In the genomic region with DNA sequence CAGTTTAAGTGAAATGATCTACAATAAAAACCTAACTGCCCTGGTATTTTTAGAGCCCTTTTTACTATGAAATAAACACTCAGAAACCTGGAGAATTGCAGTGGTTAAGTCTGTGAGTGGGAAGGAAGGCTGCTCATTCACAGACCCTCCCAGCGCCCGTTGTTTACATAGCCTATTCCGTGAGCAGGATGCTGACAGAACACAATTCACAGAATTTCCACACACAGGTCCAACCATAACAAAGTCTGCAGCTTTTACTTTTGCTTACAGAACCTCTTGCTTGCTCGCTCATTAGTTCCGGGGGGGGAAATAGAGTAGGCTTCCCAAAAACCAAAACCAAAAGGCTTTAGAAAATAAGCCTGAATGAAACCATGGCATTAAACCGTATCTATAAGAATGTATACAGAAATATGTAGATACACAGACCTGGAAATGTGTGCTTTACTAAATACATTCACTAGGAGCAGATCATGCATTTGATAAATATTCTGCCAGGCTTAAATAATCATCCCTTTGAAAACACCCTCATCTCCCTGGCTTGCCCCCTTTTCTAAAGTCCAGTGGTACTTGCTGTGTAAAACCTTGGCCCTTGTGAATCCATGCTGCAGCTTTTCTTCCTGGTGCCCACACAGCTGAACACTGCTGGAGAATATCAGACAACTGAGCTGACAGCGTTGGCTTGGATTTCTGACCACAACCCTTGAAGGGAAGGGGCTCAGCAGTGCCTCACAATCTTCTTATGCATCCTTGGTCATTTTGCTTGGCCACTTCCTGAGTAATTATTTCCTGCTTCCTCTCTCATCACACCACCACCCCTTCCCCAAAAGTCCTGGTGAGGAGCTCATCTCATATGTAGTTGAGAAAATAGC, we compare ENCODE assay signal across 2 cellular contexts.
TF ChIP-seq lines count a peak whose summit lies in the region.

No MANE protein-coding gene starts in this region.

TF ChIP-seq in K562, 482 proteins besides CTCF, POLR2A, EP300 and RAD21 (continued from another document and continues in another):
- no peak for TF ChIP-seq CTBP1 (IDR thresholded peaks at IDR 0.05; ENCODE audit: borderline replicate concordance)
- TF ChIP-seq GABPA (tag; conservative IDR thresholded peaks at IDR 0.05; ENCODE audit: low read depth), result 0 out of 2 replicates have a peak, but pooled peaks have one; percentile 8
- TF ChIP-seq TRIM24 (IDR thresholded peaks at IDR 0.05), result no peak
- TF ChIP-seq, protein P1, sequence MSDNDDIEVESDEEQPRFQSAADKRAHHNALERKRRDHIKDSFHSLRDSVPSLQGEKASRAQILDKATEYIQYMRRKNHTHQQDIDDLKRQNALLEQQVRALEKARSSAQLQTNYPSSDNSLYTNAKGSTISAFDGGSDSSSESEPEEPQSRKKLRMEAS (CRISPR knock-in tag; IDR thresholded peaks at IDR 0.05), result no peak
- no peak for TF ChIP-seq ZBTB1 (CRISPR knock-in tag; IDR thresholded peaks at IDR 0.05; ENCODE audit: borderline replicate concordance, low read depth)
- TF ChIP-seq, protein P2, sequence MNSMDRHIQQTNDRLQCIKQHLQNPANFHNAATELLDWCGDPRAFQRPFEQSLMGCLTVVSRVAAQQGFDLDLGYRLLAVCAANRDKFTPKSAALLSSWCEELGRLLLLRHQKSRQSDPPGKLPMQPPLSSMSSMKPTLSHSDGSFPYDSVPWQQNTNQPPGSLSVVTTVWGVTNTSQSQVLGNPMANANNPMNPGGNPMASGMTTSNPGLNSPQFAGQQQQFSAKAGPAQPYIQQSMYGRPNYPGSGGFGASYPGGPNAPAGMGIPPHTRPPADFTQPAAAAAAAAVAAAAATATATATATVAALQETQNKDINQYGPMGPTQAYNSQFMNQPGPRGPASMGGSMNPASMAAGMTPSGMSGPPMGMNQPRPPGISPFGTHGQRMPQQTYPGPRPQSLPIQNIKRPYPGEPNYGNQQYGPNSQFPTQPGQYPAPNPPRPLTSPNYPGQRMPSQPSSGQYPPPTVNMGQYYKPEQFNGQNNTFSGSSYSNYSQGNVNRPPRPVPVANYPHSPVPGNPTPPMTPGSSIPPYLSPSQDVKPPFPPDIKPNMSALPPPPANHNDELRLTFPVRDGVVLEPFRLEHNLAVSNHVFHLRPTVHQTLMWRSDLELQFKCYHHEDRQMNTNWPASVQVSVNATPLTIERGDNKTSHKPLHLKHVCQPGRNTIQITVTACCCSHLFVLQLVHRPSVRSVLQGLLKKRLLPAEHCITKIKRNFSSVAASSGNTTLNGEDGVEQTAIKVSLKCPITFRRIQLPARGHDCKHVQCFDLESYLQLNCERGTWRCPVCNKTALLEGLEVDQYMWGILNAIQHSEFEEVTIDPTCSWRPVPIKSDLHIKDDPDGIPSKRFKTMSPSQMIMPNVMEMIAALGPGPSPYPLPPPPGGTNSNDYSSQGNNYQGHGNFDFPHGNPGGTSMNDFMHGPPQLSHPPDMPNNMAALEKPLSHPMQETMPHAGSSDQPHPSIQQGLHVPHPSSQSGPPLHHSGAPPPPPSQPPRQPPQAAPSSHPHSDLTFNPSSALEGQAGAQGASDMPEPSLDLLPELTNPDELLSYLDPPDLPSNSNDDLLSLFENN (IDR thresholded peaks at IDR 0.05; ENCODE audit: low read depth in 2 of 2, low read length in 2 of 2), result no peak
- TF ChIP-seq TRIM28 (IDR thresholded peaks at IDR 0.05), result no peak
- TF ChIP-seq, protein P3, sequence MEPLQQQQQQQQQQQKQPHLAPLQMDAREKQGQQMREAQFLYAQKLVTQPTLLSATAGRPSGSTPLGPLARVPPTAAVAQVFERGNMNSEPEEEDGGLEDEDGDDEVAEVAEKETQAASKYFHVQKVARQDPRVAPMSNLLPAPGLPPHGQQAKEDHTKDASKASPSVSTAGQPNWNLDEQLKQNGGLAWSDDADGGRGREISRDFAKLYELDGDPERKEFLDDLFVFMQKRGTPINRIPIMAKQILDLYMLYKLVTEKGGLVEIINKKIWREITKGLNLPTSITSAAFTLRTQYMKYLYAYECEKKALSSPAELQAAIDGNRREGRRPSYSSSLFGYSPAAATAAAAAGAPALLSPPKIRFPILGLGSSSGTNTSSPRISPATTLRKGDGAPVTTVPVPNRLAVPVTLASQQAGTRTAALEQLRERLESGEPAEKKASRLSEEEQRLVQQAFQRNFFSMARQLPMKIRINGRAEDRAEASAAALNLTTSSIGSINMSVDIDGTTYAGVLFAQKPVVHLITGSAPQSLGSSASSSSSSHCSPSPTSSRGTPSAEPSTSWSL (CRISPR knock-in tag; IDR thresholded peaks at IDR 0.05; ENCODE audit: borderline replicate concordance), result no peak
- no peak for TF ChIP-seq EP400 (IDR thresholded peaks at IDR 0.05)
- TF ChIP-seq FOXA3 (CRISPR knock-in tag; conservative IDR thresholded peaks at IDR 0.05 in 1 of 2, IDR thresholded peaks at IDR 0.05 in 1 of 2), result peak in 1 of 2 experiments; percentile 84; a peak in 2 of 4 replicates
- TF ChIP-seq MTA3 (IDR thresholded peaks at IDR 0.05; ENCODE audit: borderline replicate concordance), result no peak
- TF ChIP-seq, protein P4, sequence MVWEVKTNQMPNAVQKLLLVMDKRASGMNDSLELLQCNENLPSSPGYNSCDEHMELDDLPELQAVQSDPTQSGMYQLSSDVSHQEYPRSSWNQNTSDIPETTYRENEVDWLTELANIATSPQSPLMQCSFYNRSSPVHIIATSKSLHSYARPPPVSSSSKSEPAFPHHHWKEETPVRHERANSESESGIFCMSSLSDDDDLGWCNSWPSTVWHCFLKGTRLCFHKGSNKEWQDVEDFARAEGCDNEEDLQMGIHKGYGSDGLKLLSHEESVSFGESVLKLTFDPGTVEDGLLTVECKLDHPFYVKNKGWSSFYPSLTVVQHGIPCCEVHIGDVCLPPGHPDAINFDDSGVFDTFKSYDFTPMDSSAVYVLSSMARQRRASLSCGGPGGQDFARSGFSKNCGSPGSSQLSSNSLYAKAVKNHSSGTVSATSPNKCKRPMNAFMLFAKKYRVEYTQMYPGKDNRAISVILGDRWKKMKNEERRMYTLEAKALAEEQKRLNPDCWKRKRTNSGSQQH (CRISPR knock-in tag; IDR thresholded peaks at IDR 0.05), result no peak
- no peak for TF ChIP-seq XRCC4 (IDR thresholded peaks at IDR 0.05; ENCODE audit: extremely low read depth, insufficient read depth, insufficient read length)

TF ChIP-seq in liver, 16 proteins besides CTCF, POLR2A, EP300 and RAD21 (continued from another document):
- TF ChIP-seq, protein P5, sequence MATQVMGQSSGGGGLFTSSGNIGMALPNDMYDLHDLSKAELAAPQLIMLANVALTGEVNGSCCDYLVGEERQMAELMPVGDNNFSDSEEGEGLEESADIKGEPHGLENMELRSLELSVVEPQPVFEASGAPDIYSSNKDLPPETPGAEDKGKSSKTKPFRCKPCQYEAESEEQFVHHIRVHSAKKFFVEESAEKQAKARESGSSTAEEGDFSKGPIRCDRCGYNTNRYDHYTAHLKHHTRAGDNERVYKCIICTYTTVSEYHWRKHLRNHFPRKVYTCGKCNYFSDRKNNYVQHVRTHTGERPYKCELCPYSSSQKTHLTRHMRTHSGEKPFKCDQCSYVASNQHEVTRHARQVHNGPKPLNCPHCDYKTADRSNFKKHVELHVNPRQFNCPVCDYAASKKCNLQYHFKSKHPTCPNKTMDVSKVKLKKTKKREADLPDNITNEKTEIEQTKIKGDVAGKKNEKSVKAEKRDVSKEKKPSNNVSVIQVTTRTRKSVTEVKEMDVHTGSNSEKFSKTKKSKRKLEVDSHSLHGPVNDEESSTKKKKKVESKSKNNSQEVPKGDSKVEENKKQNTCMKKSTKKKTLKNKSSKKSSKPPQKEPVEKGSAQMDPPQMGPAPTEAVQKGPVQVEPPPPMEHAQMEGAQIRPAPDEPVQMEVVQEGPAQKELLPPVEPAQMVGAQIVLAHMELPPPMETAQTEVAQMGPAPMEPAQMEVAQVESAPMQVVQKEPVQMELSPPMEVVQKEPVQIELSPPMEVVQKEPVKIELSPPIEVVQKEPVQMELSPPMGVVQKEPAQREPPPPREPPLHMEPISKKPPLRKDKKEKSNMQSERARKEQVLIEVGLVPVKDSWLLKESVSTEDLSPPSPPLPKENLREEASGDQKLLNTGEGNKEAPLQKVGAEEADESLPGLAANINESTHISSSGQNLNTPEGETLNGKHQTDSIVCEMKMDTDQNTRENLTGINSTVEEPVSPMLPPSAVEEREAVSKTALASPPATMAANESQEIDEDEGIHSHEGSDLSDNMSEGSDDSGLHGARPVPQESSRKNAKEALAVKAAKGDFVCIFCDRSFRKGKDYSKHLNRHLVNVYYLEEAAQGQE (IDR thresholded peaks at IDR 0.05), result no peak
- no peak for TF ChIP-seq GABPA (IDR thresholded peaks at IDR 0.05 in 1 of 2, conservative IDR thresholded peaks at IDR 0.05 in 1 of 2)
- TF ChIP-seq JUND (IDR thresholded peaks at IDR 0.05), result no peak
- TF ChIP-seq FOXA2 (IDR thresholded peaks at IDR 0.05), result no peak
